ENCODE assay signal across 8 cellular contexts in genomic region chr10:122164028-122164601, GRCh38.
A peak's percentile ranks its signal among the peaks of the same experiment; 100 is the strongest.
DNase-seq lines count a peak whose midpoint lies in the region; ATAC-seq, FAIRE-seq and TF ChIP-seq lines count a peak whose summit lies in the region.

No MANE protein-coding gene starts in this region.

- POLR2A ChIA-PET in endothelial cell of umbilical vein (lab: Charles Lee) = no interaction called here

- DNase-seq in Ammon's horn (ENCODE audit: low spot score) = peak; percentile 77
- peak; percentile 56 for DNase-seq in NCI-H2227 treated with DMSO at 0.1 percent for 48 hours (lab: John Stamatoyannopoulos, UW)
- no peak for DNase-seq in endothelial cell of umbilical vein (ENCODE audit: low read depth, low spot score)
- no peak for DNase-seq in lower leg skin (ENCODE audit: low spot score in 2 of 2)

- H4K20me1 ChIP-seq in endothelial cell of umbilical vein (replicated peaks; ENCODE audit: control insufficient read depth, extremely low read depth, insufficient read depth, low read length) = no peaks in the 10 kb centered on the region

- no peak overlapping the region for H2AFZ ChIP-seq in endothelial cell of umbilical vein (ENCODE audit: low read depth, low read length)

- no peaks in the 10 kb centered on the region for H3K27me3 ChIP-seq in endothelial cell of umbilical vein (ENCODE audit: control insufficient read depth in 2 of 2, insufficient read depth in 2 of 2, low read length in 2 of 2)

- H3K4me1 Mint-ChIP-seq in nephron = peaks cover 66% of the 10 kb centered on the region

- CTCF ChIA-PET in endothelial cell of umbilical vein (lab: Charles Lee) = interaction anchor here (0.6 to 3.3 kb wide), 8 partner anchors 17 to 545 kb away, joined by 3 to 21 read pairs (median 6); no protein-coding TSS in a partner anchor

- H3K9me1 ChIP-seq in endothelial cell of umbilical vein (replicated peaks; ENCODE audit: control insufficient read depth, extremely low read depth, insufficient read depth, low read length) = no peaks in the 10 kb centered on the region

- H3K4me3 ChIP-seq in endothelial cell of umbilical vein (replicated peaks in 1 of 3; ENCODE audit: insufficient read depth in 1 of 3, low read depth in 1 of 3, low read length in 3 of 3) (peak overlapping the region in 2 of 3 experiments; percentile 43 to 57), lower leg skin (ENCODE audit: low read depth, poor library complexity, severe bottlenecking) (no peak overlapping the region)

- no peaks in the 10 kb centered on the region for H3K9me3 ChIP-seq in endothelial cell of umbilical vein (replicated peaks; ENCODE audit: control insufficient read depth, insufficient read depth, low read length)

- H3K36me3 ChIP-seq in endothelial cell of umbilical vein (ENCODE audit: control insufficient read depth in 2 of 2, extremely low read depth in 1 of 2, insufficient read depth in 2 of 2, low read length in 2 of 2) = no peaks in the 10 kb centered on the region

- no peaks in the 10 kb centered on the region for H3K79me2 ChIP-seq in endothelial cell of umbilical vein (ENCODE audit: control insufficient read depth, insufficient read depth, low read length)

- no peak overlapping the region for H3K27ac ChIP-seq in endothelial cell of umbilical vein (ENCODE audit: insufficient read depth, low read depth, low read length)

- dilution Hi-C loops in endothelial cell of umbilical vein (cut with MboI; ENCODE audit: extremely low pct_ligation_motif_present, low sequenced_read_pairs) = no loop called here

- BruUV-seq in endothelial cell of umbilical vein (replicated peaks; lab: Mats Ljungman, UMichigan) = no TSS peak

- 58 to 82% methylated on average over 23 to 24 of the region's 24 CpGs for WGBS in lower leg skin, 2 donors

- peaks cover 32% of the 10 kb centered on the region for H3K27me3 Mint-ChIP-seq in nephron (ENCODE audit: low read depth)

- H3K4me2 ChIP-seq in endothelial cell of umbilical vein (ENCODE audit: insufficient read depth, low read length) = peak overlapping the region; percentile 64

- intact Hi-C loops in endothelial cell of umbilical vein (cut with micrococcal nuclease) = no loop called here
- intact Hi-C loops in lower leg skin (cut with DNase I; ENCODE audit: low total_unique reads) = no loop called here

- no peak for TF ChIP-seq CTCF in endothelial cell of umbilical vein (IDR thresholded peaks at IDR 0.05; ENCODE audit: extremely low read depth in 1 of 2, insufficient read depth in 1 of 2, low read depth in 1 of 2, low read length in 2 of 2)
- no peak for TF ChIP-seq CTCF in nephron (IDR thresholded peaks at IDR 0.05; ENCODE audit: unreplicated experiment in 3 of 3)
- TF ChIP-seq CTCF in lower leg skin (IDR thresholded peaks at IDR 0.05) = no peak

- H3K4me1 ChIP-seq in endothelial cell of umbilical vein (ENCODE audit: control insufficient read depth, extremely low read depth, insufficient read depth, low read length) = peaks cover 8% of the 10 kb centered on the region

- H3K9me3 Mint-ChIP-seq in nephron = no peaks in the 10 kb centered on the region

- no peaks in the 10 kb centered on the region for H3K36me3 Mint-ChIP-seq in nephron (ENCODE audit: low read depth)

- H3K27ac Mint-ChIP-seq in nephron = peak overlapping the region; percentile 82 to 92 (median 87)

- no peak for FAIRE-seq in endothelial cell of umbilical vein (lab: Jason Lieb, UNC)

- peak overlapping the region; percentile 94 to 96 (median 95) for H3K4me3 Mint-ChIP-seq in nephron

- no peak for ATAC-seq in esophagus mucosa
- ATAC-seq in GM21737 (IDR thresholded peaks at IDR 0.05; ENCODE audit: unreplicated experiment) = no peak
- ATAC-seq in GM18861 (IDR thresholded peaks at IDR 0.05; ENCODE audit: unreplicated experiment) = no peak

- H3K9ac ChIP-seq in endothelial cell of umbilical vein (replicated peaks; ENCODE audit: extremely low read depth, insufficient read depth, low read length) = peak overlapping the region; percentile 57

- no peak for TF ChIP-seq POLR2A in endothelial cell of umbilical vein (IDR thresholded peaks at IDR 0.05; ENCODE audit: low read depth, low read length)
- TF ChIP-seq POLR2A in lower leg skin (IDR thresholded peaks at IDR 0.05) = no peak

TF ChIP-seq in endothelial cell of umbilical vein, 7 proteins besides CTCF, POLR2A, EP300 and RAD21:
- TF ChIP-seq EZH2 (IDR thresholded peaks at IDR 0.05; ENCODE audit: borderline replicate concordance, low read depth, low read length, severe bottlenecking) (no peak), POLR2AphosphoS5 (IDR thresholded peaks at IDR 0.05; ENCODE audit: insufficient read depth, low read depth, low read length) (no peak), MAX (IDR thresholded peaks at IDR 0.05; ENCODE audit: insufficient read depth, insufficient read length) (no peak), FOS (IDR thresholded peaks at IDR 0.05; ENCODE audit: borderline replicate concordance, insufficient read depth, low read length) (no peak), MYC (IDR thresholded peaks at IDR 0.05; ENCODE audit: low read depth, low read length) (no peak), GATA2 (IDR thresholded peaks at IDR 0.05; ENCODE audit: insufficient read depth, insufficient read length, low read depth, low read length) (no peak), JUN (IDR thresholded peaks at IDR 0.05; ENCODE audit: borderline replicate concordance, insufficient read depth, insufficient read length, low read depth) (no peak)

Comparison
In these comparisons a context has a peak if more than half of its experiments do, and no peak if none do; other contexts are left out.
1. DNase-seq: peak in Ammon's horn (single experiment) and NCI-H2227 treated with DMSO at 0.1 percent for 48 hours (single experiment); none in endothelial cell of umbilical vein (single experiment) and lower leg skin (0 of 2).